ENCODE assay signal across 15 cellular contexts in the genomic region with DNA sequence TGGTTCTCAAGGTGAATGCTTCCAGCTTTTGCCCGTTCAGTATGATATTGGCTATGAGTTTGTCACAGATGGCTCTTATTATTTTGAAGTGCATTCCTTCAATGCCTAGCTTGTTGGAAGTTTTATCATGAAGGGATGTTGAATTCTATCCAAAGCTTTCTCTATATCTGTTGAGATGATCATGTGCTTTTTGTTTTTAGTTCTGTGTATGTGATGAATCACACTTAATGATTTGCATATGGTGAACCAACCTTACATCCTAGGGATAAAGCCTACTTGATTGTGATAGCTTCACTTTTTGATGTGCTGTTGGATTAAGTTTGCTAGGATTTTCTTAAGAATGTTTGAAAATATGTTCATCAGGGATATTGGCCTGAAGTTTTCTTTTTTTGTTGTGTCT.
DNase-seq lines count a peak whose midpoint lies in the region; ATAC-seq, FAIRE-seq and TF ChIP-seq lines count a peak whose summit lies in the region.
"Had no signal": no experiment of that assay in that cellular context is flagged by ENCODE, and none has a peak within 500 bp of the region (broad histone marks: within the 10 kb centered on the region; RNA-seq: fewer than 3 reads in every experiment).

No MANE protein-coding gene starts in this region.

- no peak overlapping the region for H3K4me2 ChIP-seq in astrocyte (ENCODE audit: low read length)
- H3K4me2 ChIP-seq: PC-9 had no signal

- no peak overlapping the region for H2AFZ ChIP-seq in astrocyte (ENCODE audit: low read depth, low read length)
- H2AFZ ChIP-seq: PC-9 had no signal

- 90 to 100% methylated on average over 1 of the region's 1 CpG for WGBS in gastroesophageal sphincter (ENCODE audit: low coverage in 1 of 2), 2 donors

- no peaks in the 10 kb centered on the region for H3K79me2 ChIP-seq in astrocyte (ENCODE audit: insufficient read depth, low read length)

- no peaks in the 10 kb centered on the region for H4K20me1 ChIP-seq in astrocyte (ENCODE audit: insufficient read depth, low read length)

- H3K27ac Mint-ChIP-seq in astrocyte (ENCODE audit: unreplicated experiment) = no peak overlapping the region
- no peak overlapping the region for H3K27ac Mint-ChIP-seq in type B pancreatic cell
- H3K27ac Mint-ChIP-seq: CD14-positive monocyte had no signal

- ATAC-seq in gastroesophageal sphincter = no peak
- no peak for ATAC-seq in activated T-cell treated with anti-CD3 and anti-CD28 coated beads, Interleukin-2, amount 50 U/mL, for 4 hours
- ATAC-seq in GM18868 (IDR thresholded peaks at IDR 0.05; ENCODE audit: unreplicated experiment) = no peak

- H3K27me3 Mint-ChIP-seq in astrocyte (ENCODE audit: low read depth, unreplicated experiment) (no peaks in the 10 kb centered on the region), type B pancreatic cell (peaks cover 8% of the 10 kb centered on the region)
- H3K27me3 Mint-ChIP-seq in activated T-cell treated with anti-CD3 and anti-CD28 coated beads, Interleukin-2, amount 50 U/mL, for 4 hours (ENCODE audit: low read depth) = peaks cover 4% of the 10 kb centered on the region

- H3K4me3 ChIP-seq in AG10803 (ENCODE audit: low read length) (no peak overlapping the region), astrocyte (ENCODE audit: insufficient read depth, low read depth, low read length) (no peak overlapping the region), gastroesophageal sphincter (no peak overlapping the region)
- H3K4me3 ChIP-seq: HAP-1, PC-9 had no signal

- TF ChIP-seq POLR2A in gastroesophageal sphincter (IDR thresholded peaks at IDR 0.05) = no peak

- no peaks in the 10 kb centered on the region for H3K36me3 ChIP-seq in astrocyte (ENCODE audit: insufficient read depth, low read length)
- H3K36me3 ChIP-seq in gastroesophageal sphincter = no peaks in the 10 kb centered on the region
- H3K36me3 ChIP-seq: HAP-1 had no signal

- no peaks in the 10 kb centered on the region for H3K9me3 Mint-ChIP-seq in astrocyte (ENCODE audit: unreplicated experiment)
- no peaks in the 10 kb centered on the region for H3K9me3 Mint-ChIP-seq in activated T-cell treated with anti-CD3 and anti-CD28 coated beads, Interleukin-2, amount 50 U/mL, for 4 hours
- no peaks in the 10 kb centered on the region for H3K9me3 Mint-ChIP-seq in type B pancreatic cell

- peak; percentile 67 for FAIRE-seq in astrocyte (lab: Jason Lieb, UNC)
- FAIRE-seq: A204.1 had no signal

- no peak overlapping the region for H3K4me3 Mint-ChIP-seq in astrocyte (ENCODE audit: unreplicated experiment)
- H3K4me3 Mint-ChIP-seq in activated T-cell treated with anti-CD3 and anti-CD28 coated beads, Interleukin-2, amount 50 U/mL, for 4 hours = no peak overlapping the region
- no peak overlapping the region for H3K4me3 Mint-ChIP-seq in type B pancreatic cell
- H3K4me3 Mint-ChIP-seq: CD14-positive monocyte had no signal

- no peaks in the 10 kb centered on the region for H3K36me3 Mint-ChIP-seq in astrocyte (ENCODE audit: low read depth, unreplicated experiment)
- H3K36me3 Mint-ChIP-seq in activated T-cell treated with anti-CD3 and anti-CD28 coated beads, Interleukin-2, amount 50 U/mL, for 4 hours (ENCODE audit: insufficient read depth) = no peaks in the 10 kb centered on the region
- H3K36me3 Mint-ChIP-seq in type B pancreatic cell = no peaks in the 10 kb centered on the region
- H3K36me3 Mint-ChIP-seq: CD14-positive monocyte had no signal

- peak; percentile 83 for DNase-seq in AG10803 (ENCODE audit: low read depth)
- peak; percentile 12 for DNase-seq in HCEC 1CT
- DNase-seq in astrocyte (ENCODE audit: low read depth) = no peak
- DNase-seq in fibroblast of the conjunctiva (ENCODE audit: low read depth) = peak; percentile 85
- no peak for DNase-seq in activated T-cell treated with anti-CD3 and anti-CD28 coated beads, Interleukin-2, amount 50 U/mL, for 4 hours
- no peak for DNase-seq in type B pancreatic cell (ENCODE audit: extremely low spot score, unreplicated experiment)
- DNase-seq: DMS 273 treated with DMSO at 0.1 percent for 48 hours, NCI-H187 treated with DMSO at 0.1 percent for 48 hours, NCI-H345 had no signal

- H3K4me1 Mint-ChIP-seq in astrocyte (ENCODE audit: low read depth, unreplicated experiment) (no peaks in the 10 kb centered on the region), type B pancreatic cell (ENCODE audit: unreplicated experiment) (no peaks in the 10 kb centered on the region)
- H3K4me1 Mint-ChIP-seq in activated T-cell treated with anti-CD3 and anti-CD28 coated beads, Interleukin-2, amount 50 U/mL, for 4 hours (ENCODE audit: low read depth) = no peaks in the 10 kb centered on the region
- H3K4me1 Mint-ChIP-seq: CD14-positive monocyte had no signal

- H3K9me3 ChIP-seq in astrocyte (ENCODE audit: insufficient read depth, low read depth, low read length) (no peaks in the 10 kb centered on the region), gastroesophageal sphincter (no peaks in the 10 kb centered on the region)
- H3K9me3 ChIP-seq: HAP-1 had no signal

- H3K4me1 ChIP-seq in astrocyte (ENCODE audit: insufficient read depth, low read length) (no peaks in the 10 kb centered on the region), gastroesophageal sphincter (no peaks in the 10 kb centered on the region)
- H3K4me1 ChIP-seq: HAP-1 had no signal

- H3K27ac ChIP-seq in astrocyte (ENCODE audit: low read depth, low read length) = no peak overlapping the region
- H3K27ac ChIP-seq in gastroesophageal sphincter = no peak overlapping the region
- H3K27ac ChIP-seq: PC-9 had no signal

- TF ChIP-seq CTCF in AG10803 (conservative IDR thresholded peaks at IDR 0.05; ENCODE audit: low read length) (no peak), astrocyte (IDR thresholded peaks at IDR 0.05; ENCODE audit: insufficient read depth, low read depth, low read length) (no peak), gastroesophageal sphincter (IDR thresholded peaks at IDR 0.05) (no peak), type B pancreatic cell (conservative IDR thresholded peaks at IDR 0.05) (no peak)

- H3K27me3 ChIP-seq in astrocyte (ENCODE audit: insufficient read depth, low read length) (no peaks in the 10 kb centered on the region), gastroesophageal sphincter (no peaks in the 10 kb centered on the region)

- no peak for TF ChIP-seq EP300 in gastroesophageal sphincter (IDR thresholded peaks at IDR 0.05)

- no peak overlapping the region for H3K9ac ChIP-seq in astrocyte (ENCODE audit: low read length)

Comparison
In these comparisons a context has a peak if more than half of its experiments do, and no peak if none do; other contexts are left out.
1. DNase-seq: peak in AG10803 (single experiment), HCEC 1CT (single experiment) and fibroblast of the conjunctiva (single experiment); none in astrocyte (single experiment), activated T-cell treated with anti-CD3 and anti-CD28 coated beads, Interleukin-2, amount 50 U/mL, for 4 hours (single experiment) and type B pancreatic cell (single experiment).